8 cellular contexts compared by ENCODE assay signal in the genomic region with DNA sequence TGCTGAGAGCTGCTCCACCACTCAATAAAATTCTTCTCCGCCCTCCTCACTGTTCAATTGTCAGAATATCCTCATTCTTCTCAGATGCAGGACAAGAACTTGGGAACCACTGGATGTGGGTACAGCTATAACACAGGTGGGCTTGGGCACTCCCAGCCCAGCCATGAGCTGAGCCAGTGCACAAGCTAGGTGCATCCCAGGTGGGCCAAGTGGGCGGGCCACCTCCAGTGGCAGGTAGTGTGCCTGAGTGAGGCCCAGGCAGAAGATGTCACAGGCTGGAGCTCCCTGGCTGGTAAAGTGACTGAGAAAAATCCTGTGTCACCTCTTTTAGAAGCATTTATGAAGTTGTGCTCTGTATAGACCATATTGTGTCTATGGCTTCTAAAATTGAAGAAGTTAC.
"Had no signal": no experiment of that assay in that cellular context is flagged by ENCODE, and none has a peak within 500 bp of the region (broad histone marks: within the 10 kb centered on the region; RNA-seq: fewer than 3 reads in every experiment).

No MANE protein-coding gene starts in this region.

- H3K36me3 Mint-ChIP-seq: IgD-negative memory B cell had no signal

- H3K27ac Mint-ChIP-seq: GM23338, HFFc6, IgD-negative memory B cell had no signal

- H3K4me3 Mint-ChIP-seq: GM23338, HFFc6, IgD-negative memory B cell had no signal

- H3K4me1 Mint-ChIP-seq: GM23338, IgD-negative memory B cell had no signal

- H3K4me3 ChIP-seq: GM23338, HAP-1 had no signal

- H3K27ac ChIP-seq: HL-60 had no signal

- ATAC-seq: GM23338, HCT116, HepG2 had no signal

- H3K27me3 Mint-ChIP-seq: IgD-negative memory B cell had no signal

- FAIRE-seq: HepG2 had no signal

- H3K9me3 ChIP-seq: HAP-1 had no signal

- H3K36me3 ChIP-seq: HAP-1 had no signal

- DNase-seq: H7, HFFc6 had no signal

- H3K4me1 ChIP-seq: HAP-1 had no signal
